Comparison of ENCODE assay signal across 1 cellular context in genomic region chr10:126227762-126228134, GRCh38.
TF ChIP-seq lines count a peak whose summit lies in the region.

No MANE protein-coding gene starts in this region.

TF ChIP-seq in SK-N-SH, 30 proteins besides CTCF, POLR2A, EP300 and RAD21 (continued from another document):
- no peak for TF ChIP-seq REST (IDR thresholded peaks at IDR 0.05; ENCODE audit: low read depth, low read length)
- TF ChIP-seq FOXJ3 (CRISPR knock-in tag; IDR thresholded peaks at IDR 0.05) = no peak
- TF ChIP-seq TEAD4 (IDR thresholded peaks at IDR 0.05; ENCODE audit: borderline replicate concordance, insufficient read depth) = peak; percentile 76
